1 cellular context compared by ENCODE assay signal in genomic region chr1:156700731-156701130, GRCh38.
TF ChIP-seq lines count a peak whose summit lies in the region.

No MANE protein-coding gene starts in this region.

TF ChIP-seq in WTC11, 78 proteins besides CTCF, POLR2A, EP300 and RAD21 (continued from another document):
- no peak for TF ChIP-seq FOXP4 (CRISPR knock-in tag; IDR thresholded peaks at IDR 0.05)
- TF ChIP-seq ZNF425 (CRISPR knock-in tag; conservative IDR thresholded peaks at IDR 0.05): no peak
- no peak for TF ChIP-seq FOXK1 (CRISPR knock-in tag; IDR thresholded peaks at IDR 0.05)
- no peak for TF ChIP-seq PRRX2 (CRISPR knock-in tag; IDR thresholded peaks at IDR 0.05)
